Comparison of ENCODE assay signal across 9 cellular contexts in genomic region chr17:50133028-50133768, GRCh38. TPM values are rescaled to one million over a fixed set of nuclear protein-coding genes. Genes with fewer than 3 reads are reported as not detected.
DNase-seq lines count a peak whose midpoint lies in the region; ATAC-seq, FAIRE-seq and TF ChIP-seq lines count a peak whose summit lies in the region.
"Had no signal": no experiment of that assay in that cellular context is flagged by ENCODE, and none has a peak within 500 bp of the region (broad histone marks: within the 10 kb centered on the region; RNA-seq: fewer than 3 reads in every experiment).

No MANE protein-coding gene starts in this region.

- no peaks in the 10 kb centered on the region for H3K79me2 ChIP-seq in H1 (ENCODE audit: control insufficient read depth in 1 of 2, insufficient read depth in 2 of 2, low read length in 2 of 2)

- no peak overlapping the region for H2AFZ ChIP-seq in H1 (ENCODE audit: low read length)

- H3K27me3 ChIP-seq in H1 (replicated peaks in 1 of 4; ENCODE audit: control insufficient read depth in 3 of 4, extremely low read depth in 1 of 4, insufficient read depth in 3 of 4, low read length in 3 of 4) (peaks cover 0 to 11% (median 2%) of the 10 kb centered on the region in 4 experiments; a peak in 4 of 7 replicates), lung (ENCODE audit: control insufficient read depth, insufficient read depth) (no peaks in the 10 kb centered on the region)
- H3K27me3 ChIP-seq in CD4-positive, alpha-beta T cell (ENCODE audit: control insufficient read depth, insufficient read depth, low read length), result peaks cover 10% of the 10 kb centered on the region

- TF ChIP-seq RAD21 in H1 (IDR thresholded peaks at IDR 0.05 in 1 of 2, conservative IDR thresholded peaks at IDR 0.05 in 1 of 2; ENCODE audit: low read depth in 2 of 2, low read length in 2 of 2), result no peak

- H3K27ac ChIP-seq in 22Rv1 (peak overlapping the region; percentile 44; the same call in 1 of the 2 replicates), H1 (ENCODE audit: low read depth, low read length) (no peak overlapping the region), lung (ENCODE audit: low read depth in 1 of 2, low read length in 1 of 2) (peak overlapping the region; percentile 34 to 88)
- no peak overlapping the region for H3K27ac ChIP-seq in CD4-positive, alpha-beta T cell (ENCODE audit: low read depth, low read length)

- H3K18ac ChIP-seq in H1 (ENCODE audit: extremely low read depth, low read length), result peak overlapping the region; percentile 32

- WGBS in H1 (ENCODE audit: extremely low coverage in 1 of 2, insufficient coverage in 1 of 2, insufficient read length in 1 of 2, insufficient replicate concordance in 2 of 2, low coverage in 1 of 2, low lambda C conversion rate in 2 of 2, missing lambda C conversion rate in 1 of 2), 2 experiments, result 46% methylated on average over 7 of the region's 7 CpGs; no CpG with 5 or more reads in 1 of the 2 experiments
- WGBS in lung, 2 donors, result 58 to 70% methylated on average over 7 of the region's 7 CpGs

- H3K4me3 Mint-ChIP-seq in CD4-positive, alpha-beta T cell, result no peak overlapping the region

- peaks cover 0 to 3% of the 10 kb centered on the region in 2 experiments for H4K20me1 ChIP-seq in H1 (replicated peaks in 1 of 2; ENCODE audit: control insufficient read depth in 1 of 2, insufficient read depth in 2 of 2, low read length in 2 of 2)

- 0 out of 2 replicates have a peak overlapping the region, but pooled peaks have one; percentile 80 for H2BK12ac ChIP-seq in H1 (ENCODE audit: low read depth, low read length)

- H4K5ac ChIP-seq in H1 (ENCODE audit: insufficient read length, low read depth, low read length), result no peak overlapping the region

- H3K4me1 ChIP-seq in H1 (replicated peaks in 1 of 4; ENCODE audit: control insufficient read depth in 3 of 4, insufficient read depth in 4 of 4, low read length in 3 of 4) (peaks cover 8 to 30% (median 22%) of the 10 kb centered on the region in 4 experiments), lung (ENCODE audit: control insufficient read depth in 2 of 2, insufficient read depth in 2 of 2, low read length in 2 of 2) (peaks cover 7 to 8% of the 10 kb centered on the region in 2 donors)

- 0 out of 2 replicates have a peak overlapping the region, but pooled peaks have one; percentile 72 for H2BK15ac ChIP-seq in H1 (ENCODE audit: low read length)

- no peak overlapping the region for H3K9ac ChIP-seq in H1 (replicated peaks in 1 of 4; ENCODE audit: extremely low read depth in 1 of 4, low read depth in 3 of 4, low read length in 3 of 4)

- 0 out of 2 replicates have a peak overlapping the region, but pooled peaks have one; percentile 53 for H2AK5ac ChIP-seq in H1 (ENCODE audit: low read depth, low read length)

- POLR2A ChIA-PET in H1 (lab: Charles Lee; ENCODE audit: partially characterized antibody), result interaction anchor here (1.2 to 2.9 kb wide), 3 partner anchors 9 to 19 kb away, joined by 5 to 10 read pairs (median 9); no protein-coding TSS in a partner anchor
- POLR2A ChIA-PET in CD4-positive, alpha-beta T cell (lab: Charles Lee), result interaction anchor here (1.0 kb wide), 1 partner anchor 17 kb away, joined by 5 read pairs; the partner anchor contains the start of gene PPP1R9B

- peaks cover 42% of the 10 kb centered on the region for H3K4me1 Mint-ChIP-seq in CD4-positive, alpha-beta T cell (ENCODE audit: low read depth)

- no peak overlapping the region for H2BK120ac ChIP-seq in H1 (replicated peaks; ENCODE audit: low read depth, low read length)

- TF ChIP-seq POLR2A in H1 (IDR thresholded peaks at IDR 0.05; ENCODE audit: control extremely low read depth in 1 of 2, low read depth in 2 of 2, low read length in 2 of 2), result no peak

- H3K27ac Mint-ChIP-seq in CD4-positive, alpha-beta T cell, result no peak overlapping the region

- no peak overlapping the region for H4K91ac ChIP-seq in H1 (replicated peaks; ENCODE audit: insufficient read length, low read length)

- H3K4me3 ChIP-seq in H1 (ENCODE audit: extremely low read depth in 1 of 4, insufficient read depth in 2 of 4, low read depth in 3 of 4, low read length in 4 of 4), result no peak overlapping the region
- no peak overlapping the region for H3K4me3 ChIP-seq in lung

- no peak overlapping the region for H3K4ac ChIP-seq in H1 (replicated peaks; ENCODE audit: insufficient read length, low read depth, low read length)

- CTCF ChIA-PET in H1 (lab: Charles Lee; ENCODE audit: partially characterized antibody), result interaction anchor here (0.7 to 21.6 kb wide), 11 partner anchors 11 to 165 kb away, joined by 3 to 299 read pairs (median 5); partner anchors contain the start of gene PPP1R9B
- CTCF ChIA-PET in CD4-positive, alpha-beta T cell (lab: Charles Lee), result interaction anchor here (2.7 kb wide), 1 partner anchor 28 kb away, joined by 12 read pairs; no protein-coding TSS in a partner anchor

- H3K14ac ChIP-seq in H1 (ENCODE audit: insufficient read length), result no peak overlapping the region

- no peaks in the 10 kb centered on the region for H3K79me1 ChIP-seq in H1 (ENCODE audit: low read depth, low read length)

- peak; percentile 45 for ATAC-seq in lung (ENCODE audit: insufficient read depth, low FRiP score)
- ATAC-seq in HG03025 (IDR thresholded peaks at IDR 0.05; ENCODE audit: low FRiP score, unreplicated experiment), result no peak
- no peak for ATAC-seq in CD4-positive, alpha-beta T cell (ENCODE audit: poor library complexity)
- ATAC-seq in HG02571 (IDR thresholded peaks at IDR 0.05; ENCODE audit: unreplicated experiment), result no peak

- no peaks in the 10 kb centered on the region for H3K9me3 ChIP-seq in H1 (ENCODE audit: insufficient read depth in 2 of 2, low read depth in 1 of 2, low read length in 1 of 2)
- no peaks in the 10 kb centered on the region for H3K9me3 ChIP-seq in lung (ENCODE audit: control insufficient read depth in 2 of 2, insufficient read depth in 1 of 2, low read length in 1 of 2)
- no peaks in the 10 kb centered on the region for H3K9me3 ChIP-seq in CD4-positive, alpha-beta T cell (ENCODE audit: control insufficient read depth, low read length)

- peak overlapping the region; percentile 21; the same call in 1 of the 2 replicates for H2BK5ac ChIP-seq in H1 (ENCODE audit: low read depth, low read length)

- peak overlapping the region; percentile 86; the same call in 1 of the 2 replicates for H2BK20ac ChIP-seq in H1 (ENCODE audit: low read length)

- intact Hi-C loops in CD4-positive, alpha-beta T cell (cut with DNase I, micrococcal nuclease), result loop anchor here in 1 of 2 experiments (5.0 kb wide), 1 partner anchor 34 kb away; the partner anchor contains the start of gene SGCA

- H3K27me3 Mint-ChIP-seq in CD4-positive, alpha-beta T cell, result peaks cover 27% of the 10 kb centered on the region

- H3K23ac ChIP-seq in H1 (ENCODE audit: insufficient read length), result no peak overlapping the region

- no peak overlapping the region for H3K56ac ChIP-seq in H1 (replicated peaks; ENCODE audit: insufficient read length, low read depth, low read length)

- H4K8ac ChIP-seq in H1 (ENCODE audit: extremely low read depth, insufficient read depth, low read length), result no peak overlapping the region

- H3K36me3 ChIP-seq in H1 (ENCODE audit: control insufficient read depth in 2 of 4, insufficient read depth in 4 of 4, low read length in 3 of 4) (peaks cover 1 to 5% (median 1%) of the 10 kb centered on the region in 4 experiments; a peak in 4 of 8 replicates), lung (ENCODE audit: control insufficient read depth in 2 of 2, insufficient read depth in 2 of 2, low read length in 2 of 2) (peaks cover 15 to 39% of the 10 kb centered on the region in 2 donors)

- TF ChIP-seq CTCF in 22Rv1 (IDR thresholded peaks at IDR 0.05), result no peak
- TF ChIP-seq CTCF in H1 (IDR thresholded peaks at IDR 0.05; ENCODE audit: control extremely low read depth in 1 of 3, insufficient read depth in 1 of 3, low read depth in 1 of 3, low read length in 3 of 3), result no peak
- TF ChIP-seq CTCF in lung (IDR thresholded peaks at IDR 0.05; ENCODE audit: control extremely low read depth, extremely low read depth), result no peak
- no peak for TF ChIP-seq CTCF in CD4-positive, alpha-beta T cell (IDR thresholded peaks at IDR 0.05)

- TF ChIP-seq EP300 in H1 (IDR thresholded peaks at IDR 0.05; ENCODE audit: borderline replicate concordance in 1 of 2, low read depth in 2 of 2, low read length in 2 of 2), result no peak

- peaks cover 16% of the 10 kb centered on the region; the same call in 1 of the 2 replicates for H3K23me2 ChIP-seq in H1 (ENCODE audit: low read depth, low read length)

- peak; percentile 7 for FAIRE-seq in H1 (lab: Jason Lieb, UNC)

- H3K9me3 Mint-ChIP-seq in CD4-positive, alpha-beta T cell, result no peaks in the 10 kb centered on the region

- peak overlapping the region; percentile 20 to 47; a peak in 3 of 4 replicates for H3K4me2 ChIP-seq in H1 (ENCODE audit: insufficient read depth in 1 of 2, low read depth in 2 of 2, low read length in 2 of 2)

- peaks cover 53% of the 10 kb centered on the region for H3K36me3 Mint-ChIP-seq in CD4-positive, alpha-beta T cell (ENCODE audit: low read depth)

- DNase-seq in HK-2 (ENCODE audit: unreplicated experiment), result peak; percentile 53
- no peak for DNase-seq in H1 (ENCODE audit: low read depth in 1 of 2, low spot score in 2 of 2)
- no peak for DNase-seq in lung (ENCODE audit: low spot score)
- no peak for DNase-seq in CD4-positive, alpha-beta T cell
- no peak for DNase-seq in NCI-H1417 treated with DMSO at 0.1 percent for 48 hours (lab: John Stamatoyannopoulos, UW)
- DNase-seq: NCI-H1092 treated with DMSO at 0.1 percent for 48 hours had no signal

RNA-seq across cellular contexts. Expression of gene SAMD14, which starts 3.2 kb away (rescaled TPM):
- 5.8 and 5.9 TPM in 2 replicates for total RNA-seq in H1 (2021; fragmentation: NEBNext Ultra II Directional; extraction: Animal tissue kit (Norgen Biotek cat#: 25700))
- polyA plus RNA-seq in H1 (2011; rRNA removed) (5.2 and 5.7 TPM in 2 replicates), lung (1 to 10 TPM; 3.9 to 6.2 TPM)
- polyA plus RNA-seq in H1 (2011; cell fraction: cytosol; rRNA removed), result 3.9 TPM
- 12.4 TPM for polyA plus RNA-seq in H1 (2011; cell fraction: nucleus; rRNA removed)
- 6.3 to 11.5 TPM (median 8.1 TPM) in 4 replicates for polyA plus RNA-seq in H1 (2012, experiment 1 of 2)
- polyA plus RNA-seq in H1 (2012, experiment 2 of 2), result 3.9 TPM
- 3.4 TPM for polyA plus RNA-seq in H1 (2013, experiment 1 of 2)
- 3.4 TPM for polyA plus RNA-seq in H1 (2013, experiment 2 of 2)
- 2.6 and 3.1 TPM in 2 replicates for polyA minus RNA-seq in H1 (2011; rRNA and poly(A)+ RNA removed)
- polyA minus RNA-seq in H1 (2011; cell fraction: cytosol; rRNA and poly(A)+ RNA removed), result 2.9 TPM
- polyA minus RNA-seq in H1 (2011; cell fraction: nucleus; rRNA and poly(A)+ RNA removed), result 4.2 TPM
- 1 to 10 TPM; 3.3 to 4.4 TPM for total RNA-seq in lung
- under 1 TPM; 0.33 to 0.53 TPM for total RNA-seq in CD4-positive, alpha-beta T cell

RNA-seq across cellular contexts. Expression of gene PPP1R9B, which starts 17.3 kb away (rescaled TPM):
- 13.1 and 14.1 TPM in 2 replicates for total RNA-seq in H1 (2021; fragmentation: NEBNext Ultra II Directional; extraction: Animal tissue kit (Norgen Biotek cat#: 25700))
- polyA plus RNA-seq in H1 (2011; rRNA removed) (5.2 and 6.1 TPM in 2 replicates), lung (10 to 100 TPM; 38.1 to 61.5 TPM)
- 6.2 TPM for polyA plus RNA-seq in H1 (2011; cell fraction: cytosol; rRNA removed)
- polyA plus RNA-seq in H1 (2011; cell fraction: nucleus; rRNA removed), result 11.6 TPM
- 13.3 to 16.7 TPM (median 15.0 TPM) in 4 replicates for polyA plus RNA-seq in H1 (2012, experiment 1 of 2)
- 9.9 TPM for polyA plus RNA-seq in H1 (2012, experiment 2 of 2)
- polyA plus RNA-seq in H1 (2013, experiment 1 of 2), result 6.4 TPM
- 6.6 TPM for polyA plus RNA-seq in H1 (2013, experiment 2 of 2)
- 3.9 and 6.5 TPM in 2 replicates for polyA minus RNA-seq in H1 (2011; rRNA and poly(A)+ RNA removed)
- polyA minus RNA-seq in H1 (2011; cell fraction: cytosol; rRNA and poly(A)+ RNA removed), result 7.4 TPM
- 6.0 TPM for polyA minus RNA-seq in H1 (2011; cell fraction: nucleus; rRNA and poly(A)+ RNA removed)
- total RNA-seq in lung, result 10 to 100 TPM; 31.7 to 77.4 TPM
- total RNA-seq in CD4-positive, alpha-beta T cell, result 10 to 100 TPM; 53.4 to 55.7 TPM

RNA-seq across cellular contexts. Expression of gene SGCA, which starts 32.6 kb away (rescaled TPM):
- not detected in 2 replicates for total RNA-seq in H1 (2021; fragmentation: NEBNext Ultra II Directional; extraction: Animal tissue kit (Norgen Biotek cat#: 25700))
- 0.12 and 0.36 TPM in 2 replicates for polyA plus RNA-seq in H1 (2011; rRNA removed)
- 0.18 TPM for polyA plus RNA-seq in H1 (2011; cell fraction: cytosol; rRNA removed)
- polyA plus RNA-seq in H1 (2011; cell fraction: nucleus; rRNA removed), result 0.27 TPM
- polyA plus RNA-seq in H1 (2012, experiment 1 of 2), result 0.31 to 0.65 TPM in 2 of 4 replicates, not detected in the others
- 0.43 TPM for polyA plus RNA-seq in H1 (2012, experiment 2 of 2)
- 0.36 TPM for polyA plus RNA-seq in H1 (2013, experiment 1 of 2)
- 0.33 TPM for polyA plus RNA-seq in H1 (2013, experiment 2 of 2)
- polyA minus RNA-seq in H1 (2011; rRNA and poly(A)+ RNA removed), result not detected in 2 replicates
- polyA minus RNA-seq in H1 (2011; cell fraction: cytosol; rRNA and poly(A)+ RNA removed), result not detected
- polyA minus RNA-seq in H1 (2011; cell fraction: nucleus; rRNA and poly(A)+ RNA removed), result not detected
- 10 to 100 TPM in 1 of 2 donors, 1 to 10 TPM in 1; 5.0 to 18.2 TPM for total RNA-seq in lung
- 10 to 100 TPM in 1 of 2 donors, 1 to 10 TPM in 1; 9.7 to 19.4 TPM for polyA plus RNA-seq in lung
- total RNA-seq in CD4-positive, alpha-beta T cell, result not detected

RNA-seq across cellular contexts. Expression of gene PDK2, which starts 38.0 kb away (rescaled TPM):
- total RNA-seq in H1 (2021; fragmentation: NEBNext Ultra II Directional; extraction: Animal tissue kit (Norgen Biotek cat#: 25700)), result 17.8 and 18.3 TPM in 2 replicates
- polyA plus RNA-seq in H1 (2011; rRNA removed) (121 and 154 TPM in 2 replicates), lung (10 to 100 TPM in 1 of 2 donors, 1 to 10 TPM in 1; 10.0 to 15.7 TPM)
- polyA plus RNA-seq in H1 (2011; cell fraction: cytosol; rRNA removed), result 49.3 TPM
- polyA plus RNA-seq in H1 (2011; cell fraction: nucleus; rRNA removed), result 74.7 TPM
- 14.5 to 28.8 TPM (median 21.8 TPM) in 4 replicates for polyA plus RNA-seq in H1 (2012, experiment 1 of 2)
- polyA plus RNA-seq in H1 (2012, experiment 2 of 2), result 16.0 TPM
- 17.4 TPM for polyA plus RNA-seq in H1 (2013, experiment 1 of 2)
- polyA plus RNA-seq in H1 (2013, experiment 2 of 2), result 17.7 TPM
- 63.4 and 70.8 TPM in 2 replicates for polyA minus RNA-seq in H1 (2011; rRNA and poly(A)+ RNA removed)
- polyA minus RNA-seq in H1 (2011; cell fraction: cytosol; rRNA and poly(A)+ RNA removed), result 22.0 TPM
- polyA minus RNA-seq in H1 (2011; cell fraction: nucleus; rRNA and poly(A)+ RNA removed), result 45.0 TPM
- total RNA-seq in lung, result 10 to 100 TPM; 23.2 to 27.8 TPM
- 10 to 100 TPM in 1 of 2 experiments, 1 to 10 TPM in 1; 8.7 to 10.1 TPM for total RNA-seq in CD4-positive, alpha-beta T cell

Comparison
In these comparisons a context has a peak if more than half of its experiments do, and no peak if none do; other contexts are left out.
1. H3K27ac ChIP-seq: peak in 22Rv1 (single experiment) and lung (2 of 2); none in H1 (single experiment) and CD4-positive, alpha-beta T cell (single experiment).